Comparison of ENCODE assay signal across 8 cellular contexts in genomic region chr1:149887456-149888159, GRCh38. TPM values are rescaled to one million over a fixed set of nuclear protein-coding genes. Genes with fewer than 3 reads are reported as not detected.
DNase-seq lines count a peak whose midpoint lies in the region; ATAC-seq and TF ChIP-seq lines count a peak whose summit lies in the region.

No MANE protein-coding gene starts in this region.

- CTCF ChIA-PET in BJ (lab: Yijun Ruan, JAX) = interaction anchor here (0.6 to 1.8 kb wide), 8 partner anchors 12 to 278 kb away, joined by 3 to 5 read pairs (median 4); no protein-coding TSS in a partner anchor

- no peaks in the 10 kb centered on the region for H3K36me3 ChIP-seq in BJ (ENCODE audit: control insufficient read depth, insufficient read depth, low read length)

- H3K27me3 ChIP-seq in BJ (ENCODE audit: control insufficient read depth, insufficient read depth, low read length) = no peaks in the 10 kb centered on the region

- DNase-seq in BJ (ENCODE audit: low read depth) (peak; percentile 97), NCI-H524 (lab: John Stamatoyannopoulos, UW) (peak; percentile 91 to 97), dermis blood vessel endothelial cell (peak; percentile 98), left lobe of liver (ENCODE audit: low spot score) (peak; percentile 83)
- peak; percentile 84 for DNase-seq in activated CD4-positive, alpha-beta T cell treated with anti-CD3 and anti-CD28 coated beads for 48 hours
- peak; percentile 71 for DNase-seq in stimulated activated CD4-positive, alpha-beta T cell treated with anti-CD3 and anti-CD28 coated beads, Interleukin-2, amount 100 ng/mL, for 24 hours

- POLR2A ChIA-PET in BJ (lab: Charles Lee) = interaction anchor here (0.9 to 2.8 kb wide), 10 partner anchors 12 to 300 kb away, joined by 3 to 16 read pairs (median 4); partner anchors contain the start of gene BOLA1

- H3K4me3 ChIP-seq in BJ (ENCODE audit: low read depth, low read length) = peak overlapping the region; percentile 67

- peak; percentile 34 for ATAC-seq in GM19324 (IDR thresholded peaks at IDR 0.05; ENCODE audit: low FRiP score, unreplicated experiment)
- ATAC-seq in HG03442 (IDR thresholded peaks at IDR 0.05; ENCODE audit: unreplicated experiment) = peak; percentile 44
- peak; percentile 64 for ATAC-seq in left lobe of liver

- no peak for TF ChIP-seq CTCF in BJ (IDR thresholded peaks at IDR 0.05; ENCODE audit: insufficient read depth, low read depth, low read length)

RNA-seq across cellular contexts. Expression of gene BOLA1, which starts 11.8 kb away (rescaled TPM):
- 15.1 and 21.0 TPM in 2 replicates for polyA plus RNA-seq in BJ (2011; rRNA removed)
- polyA minus RNA-seq in BJ (2011; rRNA and poly(A)+ RNA removed) = 1.5 and 1.6 TPM in 2 replicates
- total RNA-seq in dermis blood vessel endothelial cell (10.1 and 12.8 TPM in 2 replicates), left lobe of liver (13.8 TPM)

RNA-seq across cellular contexts. Expression of gene SV2A, which starts 30.0 kb away (rescaled TPM):
- 21.2 and 25.4 TPM in 2 replicates for polyA plus RNA-seq in BJ (2011; rRNA removed)
- 26.5 and 40.9 TPM in 2 replicates for polyA minus RNA-seq in BJ (2011; rRNA and poly(A)+ RNA removed)
- 3.9 and 6.7 TPM in 2 replicates for total RNA-seq in dermis blood vessel endothelial cell
- total RNA-seq in left lobe of liver = 0.45 TPM

RNA-seq across cellular contexts. Expression of gene SF3B4, which starts 40.0 kb away (rescaled TPM):
- 37.8 and 37.9 TPM in 2 replicates for polyA plus RNA-seq in BJ (2011; rRNA removed)
- 30.3 and 39.3 TPM in 2 replicates for polyA minus RNA-seq in BJ (2011; rRNA and poly(A)+ RNA removed)
- total RNA-seq in dermis blood vessel endothelial cell = 7.8 and 16.3 TPM in 2 replicates
- total RNA-seq in left lobe of liver = 11.5 TPM

RNA-seq across cellular contexts. Expression of gene MTMR11, which starts 49.1 kb away (rescaled TPM):
- 14.3 and 14.5 TPM in 2 replicates for polyA plus RNA-seq in BJ (2011; rRNA removed)
- polyA minus RNA-seq in BJ (2011; rRNA and poly(A)+ RNA removed) = 12.2 and 17.1 TPM in 2 replicates
- total RNA-seq in dermis blood vessel endothelial cell (0.47 and 1.5 TPM in 2 replicates), left lobe of liver (1.7 TPM)

Comparison
In these comparisons a context has a peak if more than half of its experiments do, and no peak if none do; other contexts are left out.
1. Peak in every context shown above with its lines: DNase-seq, ATAC-seq and H3K4me3 ChIP-seq.